ENCODE assay signal across 1 cellular context in the genomic region with DNA sequence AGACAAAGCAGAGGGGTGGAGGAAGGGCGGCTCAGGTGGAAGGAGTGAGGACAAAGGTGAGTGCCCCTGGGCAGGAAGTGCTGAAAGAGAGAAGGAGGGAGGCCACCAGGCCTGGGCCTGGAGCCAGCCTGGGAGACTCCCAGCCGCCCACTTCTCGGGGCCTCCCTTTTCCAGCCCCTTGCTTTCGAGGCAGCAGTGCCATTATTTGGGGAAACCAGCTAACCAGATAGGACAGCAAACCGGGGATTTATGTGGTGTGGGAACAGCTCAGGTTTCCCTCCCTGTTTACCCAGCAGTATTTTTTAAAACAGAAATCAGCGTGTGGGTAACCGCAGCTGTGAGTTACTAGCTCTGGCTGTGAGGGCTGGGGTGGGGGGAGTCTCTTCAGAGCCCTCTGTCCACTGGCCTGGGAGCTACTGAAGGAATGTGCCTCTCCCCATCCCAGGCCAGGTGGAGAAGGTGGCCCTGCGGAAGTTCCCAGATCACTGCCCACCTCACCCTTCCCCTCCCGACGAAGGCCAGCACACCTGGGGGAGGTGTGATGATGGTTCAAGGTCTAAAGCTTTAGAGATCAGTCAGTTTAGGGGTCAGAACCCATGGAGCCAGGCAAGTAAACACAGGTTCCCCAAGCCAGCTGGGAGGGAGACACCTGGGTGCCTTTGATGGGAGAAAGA.
A peak's percentile ranks its signal among the peaks of the same experiment; 100 is the strongest.
TF ChIP-seq lines count a peak whose summit lies in the region.

No MANE protein-coding gene starts in this region.

TF ChIP-seq in HepG2, 621 proteins besides CTCF, POLR2A, EP300 and RAD21 (continued from another document and continues in another):
- peak; percentile 26; the same call in 1 of the 2 replicates for TF ChIP-seq RFXAP (CRISPR knock-in tag; IDR thresholded peaks at IDR 0.05; ENCODE audit: borderline replicate concordance)
- TF ChIP-seq ELF1 (CRISPR knock-in tag; IDR thresholded peaks at IDR 0.05) = peak; percentile 6; the same call in 1 of the 2 replicates
- no peak for TF ChIP-seq RFX3 (CRISPR knock-in tag; IDR thresholded peaks at IDR 0.05)
- TF ChIP-seq SMC3 (IDR thresholded peaks at IDR 0.05; ENCODE audit: low read length) = no peak
- TF ChIP-seq SRSF1 (optimal IDR thresholded peaks at IDR 0.05; ENCODE audit: low read depth, low read length) = no peak
- TF ChIP-seq, protein P1, sequence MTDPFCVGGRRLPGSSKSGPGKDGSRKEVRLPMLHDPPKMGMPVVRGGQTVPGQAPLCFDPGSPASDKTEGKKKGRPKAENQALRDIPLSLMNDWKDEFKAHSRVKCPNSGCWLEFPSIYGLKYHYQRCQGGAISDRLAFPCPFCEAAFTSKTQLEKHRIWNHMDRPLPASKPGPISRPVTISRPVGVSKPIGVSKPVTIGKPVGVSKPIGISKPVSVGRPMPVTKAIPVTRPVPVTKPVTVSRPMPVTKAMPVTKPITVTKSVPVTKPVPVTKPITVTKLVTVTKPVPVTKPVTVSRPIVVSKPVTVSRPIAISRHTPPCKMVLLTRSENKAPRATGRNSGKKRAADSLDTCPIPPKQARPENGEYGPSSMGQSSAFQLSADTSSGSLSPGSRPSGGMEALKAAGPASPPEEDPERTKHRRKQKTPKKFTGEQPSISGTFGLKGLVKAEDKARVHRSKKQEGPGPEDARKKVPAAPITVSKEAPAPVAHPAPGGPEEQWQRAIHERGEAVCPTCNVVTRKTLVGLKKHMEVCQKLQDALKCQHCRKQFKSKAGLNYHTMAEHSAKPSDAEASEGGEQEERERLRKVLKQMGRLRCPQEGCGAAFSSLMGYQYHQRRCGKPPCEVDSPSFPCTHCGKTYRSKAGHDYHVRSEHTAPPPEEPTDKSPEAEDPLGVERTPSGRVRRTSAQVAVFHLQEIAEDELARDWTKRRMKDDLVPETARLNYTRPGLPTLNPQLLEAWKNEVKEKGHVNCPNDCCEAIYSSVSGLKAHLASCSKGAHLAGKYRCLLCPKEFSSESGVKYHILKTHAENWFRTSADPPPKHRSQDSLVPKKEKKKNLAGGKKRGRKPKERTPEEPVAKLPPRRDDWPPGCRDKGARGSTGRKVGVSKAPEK (CRISPR knock-in tag; IDR thresholded peaks at IDR 0.05; ENCODE audit: borderline replicate concordance) = no peak
- no peak for TF ChIP-seq ZNF562 (CRISPR knock-in tag; IDR thresholded peaks at IDR 0.05; ENCODE audit: borderline replicate concordance)
- TF ChIP-seq ASH2L (IDR thresholded peaks at IDR 0.05; ENCODE audit: insufficient read length, low read depth, low read length) = peak; percentile 47
- 0 out of 2 replicates have a peak, but pooled peaks have one; percentile 45 for TF ChIP-seq ZNF292 (CRISPR knock-in tag; IDR thresholded peaks at IDR 0.05; ENCODE audit: borderline replicate concordance, low read depth)
- no peak for TF ChIP-seq MBNL3 (CRISPR knock-in tag; conservative IDR thresholded peaks at IDR 0.05)
- TF ChIP-seq ZNF253 (CRISPR knock-in tag; IDR thresholded peaks at IDR 0.05; ENCODE audit: borderline replicate concordance) = no peak
- no peak for TF ChIP-seq CBX2 (IDR thresholded peaks at IDR 0.05; ENCODE audit: low read depth, low read length)
- no peak for TF ChIP-seq CBX2 (CRISPR knock-in tag; IDR thresholded peaks at IDR 0.05; ENCODE audit: low read depth)
- no peak for TF ChIP-seq TRIM24 (CRISPR knock-in tag; IDR thresholded peaks at IDR 0.05)
- 0 out of 2 replicates have a peak, but pooled peaks have one; percentile 14 for TF ChIP-seq KDM6A (CRISPR knock-in tag; IDR thresholded peaks at IDR 0.05; ENCODE audit: low read depth)
- TF ChIP-seq ZNF143 (CRISPR knock-in tag; IDR thresholded peaks at IDR 0.05) = 0 out of 2 replicates have a peak, but pooled peaks have one; percentile 43
- TF ChIP-seq ZNF777 (CRISPR knock-in tag; IDR thresholded peaks at IDR 0.05) = no peak
- TF ChIP-seq HNRNPLL (IDR thresholded peaks at IDR 0.05; ENCODE audit: low read depth, low read length, poor library complexity, severe bottlenecking) = no peak
- TF ChIP-seq FOXJ3 (CRISPR knock-in tag; IDR thresholded peaks at IDR 0.05; ENCODE audit: borderline replicate concordance) = no peak
- TF ChIP-seq, protein P2, sequence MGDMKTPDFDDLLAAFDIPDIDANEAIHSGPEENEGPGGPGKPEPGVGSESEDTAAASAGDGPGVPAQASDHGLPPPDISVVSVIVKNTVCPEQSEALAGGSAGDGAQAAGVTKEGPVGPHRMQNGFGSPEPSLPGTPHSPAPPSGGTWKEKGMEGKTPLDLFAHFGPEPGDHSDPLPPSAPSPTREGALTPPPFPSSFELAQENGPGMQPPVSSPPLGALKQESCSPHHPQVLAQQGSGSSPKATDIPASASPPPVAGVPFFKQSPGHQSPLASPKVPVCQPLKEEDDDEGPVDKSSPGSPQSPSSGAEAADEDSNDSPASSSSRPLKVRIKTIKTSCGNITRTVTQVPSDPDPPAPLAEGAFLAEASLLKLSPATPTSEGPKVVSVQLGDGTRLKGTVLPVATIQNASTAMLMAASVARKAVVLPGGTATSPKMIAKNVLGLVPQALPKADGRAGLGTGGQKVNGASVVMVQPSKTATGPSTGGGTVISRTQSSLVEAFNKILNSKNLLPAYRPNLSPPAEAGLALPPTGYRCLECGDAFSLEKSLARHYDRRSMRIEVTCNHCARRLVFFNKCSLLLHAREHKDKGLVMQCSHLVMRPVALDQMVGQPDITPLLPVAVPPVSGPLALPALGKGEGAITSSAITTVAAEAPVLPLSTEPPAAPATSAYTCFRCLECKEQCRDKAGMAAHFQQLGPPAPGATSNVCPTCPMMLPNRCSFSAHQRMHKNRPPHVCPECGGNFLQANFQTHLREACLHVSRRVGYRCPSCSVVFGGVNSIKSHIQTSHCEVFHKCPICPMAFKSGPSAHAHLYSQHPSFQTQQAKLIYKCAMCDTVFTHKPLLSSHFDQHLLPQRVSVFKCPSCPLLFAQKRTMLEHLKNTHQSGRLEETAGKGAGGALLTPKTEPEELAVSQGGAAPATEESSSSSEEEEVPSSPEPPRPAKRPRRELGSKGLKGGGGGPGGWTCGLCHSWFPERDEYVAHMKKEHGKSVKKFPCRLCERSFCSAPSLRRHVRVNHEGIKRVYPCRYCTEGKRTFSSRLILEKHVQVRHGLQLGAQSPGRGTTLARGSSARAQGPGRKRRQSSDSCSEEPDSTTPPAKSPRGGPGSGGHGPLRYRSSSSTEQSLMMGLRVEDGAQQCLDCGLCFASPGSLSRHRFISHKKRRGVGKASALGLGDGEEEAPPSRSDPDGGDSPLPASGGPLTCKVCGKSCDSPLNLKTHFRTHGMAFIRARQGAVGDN (CRISPR knock-in tag; IDR thresholded peaks at IDR 0.05) = peak; percentile 93
- TF ChIP-seq PLRG1 (conservative IDR thresholded peaks at IDR 0.05) = no peak
- TF ChIP-seq MIXL1 (CRISPR knock-in tag; IDR thresholded peaks at IDR 0.05) = 0 out of 2 replicates have a peak, but pooled peaks have one; percentile 28
- TF ChIP-seq ZC3H13 (CRISPR knock-in tag; IDR thresholded peaks at IDR 0.05) = no peak
- TF ChIP-seq TMF1 (CRISPR knock-in tag; IDR thresholded peaks at IDR 0.05; ENCODE audit: low read depth) = no peak
- TF ChIP-seq ZSCAN29 (CRISPR knock-in tag; conservative IDR thresholded peaks at IDR 0.05) = 0 out of 2 replicates have a peak, but pooled peaks have one; percentile 61
- no peak for TF ChIP-seq MEF2D (CRISPR knock-in tag; IDR thresholded peaks at IDR 0.05)
- TF ChIP-seq KAT8 (CRISPR knock-in tag; IDR thresholded peaks at IDR 0.05) = peak; percentile 52
- TF ChIP-seq, protein P3, sequence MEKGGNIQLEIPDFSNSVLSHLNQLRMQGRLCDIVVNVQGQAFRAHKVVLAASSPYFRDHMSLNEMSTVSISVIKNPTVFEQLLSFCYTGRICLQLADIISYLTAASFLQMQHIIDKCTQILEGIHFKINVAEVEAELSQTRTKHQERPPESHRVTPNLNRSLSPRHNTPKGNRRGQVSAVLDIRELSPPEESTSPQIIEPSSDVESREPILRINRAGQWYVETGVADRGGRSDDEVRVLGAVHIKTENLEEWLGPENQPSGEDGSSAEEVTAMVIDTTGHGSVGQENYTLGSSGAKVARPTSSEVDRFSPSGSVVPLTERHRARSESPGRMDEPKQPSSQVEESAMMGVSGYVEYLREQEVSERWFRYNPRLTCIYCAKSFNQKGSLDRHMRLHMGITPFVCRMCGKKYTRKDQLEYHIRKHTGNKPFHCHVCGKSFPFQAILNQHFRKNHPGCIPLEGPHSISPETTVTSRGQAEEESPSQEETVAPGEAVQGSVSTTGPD (CRISPR knock-in tag; IDR thresholded peaks at IDR 0.05) = no peak
- TF ChIP-seq NR2F1 (CRISPR knock-in tag; IDR thresholded peaks at IDR 0.05) = no peak
- no peak for TF ChIP-seq CENPX (CRISPR knock-in tag; IDR thresholded peaks at IDR 0.05)
- 0 out of 2 replicates have a peak, but pooled peaks have one; percentile 11 for TF ChIP-seq GATAD2A (CRISPR knock-in tag; IDR thresholded peaks at IDR 0.05)
- TF ChIP-seq, protein P4, sequence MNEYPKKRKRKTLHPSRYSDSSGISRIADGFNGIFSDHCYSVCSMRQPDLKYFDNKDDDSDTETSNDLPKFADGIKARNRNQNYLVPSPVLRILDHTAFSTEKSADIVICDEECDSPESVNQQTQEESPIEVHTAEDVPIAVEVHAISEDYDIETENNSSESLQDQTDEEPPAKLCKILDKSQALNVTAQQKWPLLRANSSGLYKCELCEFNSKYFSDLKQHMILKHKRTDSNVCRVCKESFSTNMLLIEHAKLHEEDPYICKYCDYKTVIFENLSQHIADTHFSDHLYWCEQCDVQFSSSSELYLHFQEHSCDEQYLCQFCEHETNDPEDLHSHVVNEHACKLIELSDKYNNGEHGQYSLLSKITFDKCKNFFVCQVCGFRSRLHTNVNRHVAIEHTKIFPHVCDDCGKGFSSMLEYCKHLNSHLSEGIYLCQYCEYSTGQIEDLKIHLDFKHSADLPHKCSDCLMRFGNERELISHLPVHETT (CRISPR knock-in tag; conservative IDR thresholded peaks at IDR 0.05) = 0 out of 2 replicates have a peak, but pooled peaks have one; percentile 11
- TF ChIP-seq, protein P5, sequence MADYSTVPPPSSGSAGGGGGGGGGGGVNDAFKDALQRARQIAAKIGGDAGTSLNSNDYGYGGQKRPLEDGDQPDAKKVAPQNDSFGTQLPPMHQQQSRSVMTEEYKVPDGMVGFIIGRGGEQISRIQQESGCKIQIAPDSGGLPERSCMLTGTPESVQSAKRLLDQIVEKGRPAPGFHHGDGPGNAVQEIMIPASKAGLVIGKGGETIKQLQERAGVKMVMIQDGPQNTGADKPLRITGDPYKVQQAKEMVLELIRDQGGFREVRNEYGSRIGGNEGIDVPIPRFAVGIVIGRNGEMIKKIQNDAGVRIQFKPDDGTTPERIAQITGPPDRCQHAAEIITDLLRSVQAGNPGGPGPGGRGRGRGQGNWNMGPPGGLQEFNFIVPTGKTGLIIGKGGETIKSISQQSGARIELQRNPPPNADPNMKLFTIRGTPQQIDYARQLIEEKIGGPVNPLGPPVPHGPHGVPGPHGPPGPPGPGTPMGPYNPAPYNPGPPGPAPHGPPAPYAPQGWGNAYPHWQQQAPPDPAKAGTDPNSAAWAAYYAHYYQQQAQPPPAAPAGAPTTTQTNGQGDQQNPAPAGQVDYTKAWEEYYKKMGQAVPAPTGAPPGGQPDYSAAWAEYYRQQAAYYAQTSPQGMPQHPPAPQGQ (CRISPR knock-in tag; IDR thresholded peaks at IDR 0.05; ENCODE audit: borderline replicate concordance) = no peak
- no peak for TF ChIP-seq PHF5A (CRISPR knock-in tag; IDR thresholded peaks at IDR 0.05; ENCODE audit: low read depth, unreplicated experiment)
- TF ChIP-seq SUZ12 (IDR thresholded peaks at IDR 0.05; ENCODE audit: low read depth, low read length) = no peak
- no peak for TF ChIP-seq ZNF274 (CRISPR knock-in tag; IDR thresholded peaks at IDR 0.05)
- no peak for TF ChIP-seq SOX13 (IDR thresholded peaks at IDR 0.05)
- TF ChIP-seq SOX13 (CRISPR knock-in tag; conservative IDR thresholded peaks at IDR 0.05 in 1 of 2, IDR thresholded peaks at IDR 0.05 in 1 of 2) = peak in 1 of 2 experiments; percentile 54; a peak in 2 of 4 replicates
- TF ChIP-seq ZBTB1 (CRISPR knock-in tag; IDR thresholded peaks at IDR 0.05; ENCODE audit: borderline replicate concordance) = no peak
- TF ChIP-seq, protein P6, sequence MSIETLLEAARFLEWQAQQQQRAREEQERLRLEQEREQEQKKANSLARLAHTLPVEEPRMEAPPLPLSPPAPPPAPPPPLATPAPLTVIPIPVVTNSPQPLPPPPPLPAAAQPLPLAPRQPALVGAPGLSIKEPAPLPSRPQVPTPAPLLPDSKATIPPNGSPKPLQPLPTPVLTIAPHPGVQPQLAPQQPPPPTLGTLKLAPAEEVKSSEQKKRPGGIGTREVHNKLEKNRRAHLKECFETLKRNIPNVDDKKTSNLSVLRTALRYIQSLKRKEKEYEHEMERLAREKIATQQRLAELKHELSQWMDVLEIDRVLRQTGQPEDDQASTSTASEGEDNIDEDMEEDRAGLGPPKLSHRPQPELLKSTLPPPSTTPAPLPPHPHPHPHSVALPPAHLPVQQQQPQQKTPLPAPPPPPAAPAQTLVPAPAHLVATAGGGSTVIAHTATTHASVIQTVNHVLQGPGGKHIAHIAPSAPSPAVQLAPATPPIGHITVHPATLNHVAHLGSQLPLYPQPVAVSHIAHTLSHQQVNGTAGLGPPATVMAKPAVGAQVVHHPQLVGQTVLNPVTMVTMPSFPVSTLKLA (IDR thresholded peaks at IDR 0.05) = no peak
- TF ChIP-seq HOXA9 (CRISPR knock-in tag; IDR thresholded peaks at IDR 0.05; ENCODE audit: borderline replicate concordance) = no peak
- TF ChIP-seq ZNF12 (CRISPR knock-in tag; IDR thresholded peaks at IDR 0.05) = no peak
- TF ChIP-seq, protein P7, sequence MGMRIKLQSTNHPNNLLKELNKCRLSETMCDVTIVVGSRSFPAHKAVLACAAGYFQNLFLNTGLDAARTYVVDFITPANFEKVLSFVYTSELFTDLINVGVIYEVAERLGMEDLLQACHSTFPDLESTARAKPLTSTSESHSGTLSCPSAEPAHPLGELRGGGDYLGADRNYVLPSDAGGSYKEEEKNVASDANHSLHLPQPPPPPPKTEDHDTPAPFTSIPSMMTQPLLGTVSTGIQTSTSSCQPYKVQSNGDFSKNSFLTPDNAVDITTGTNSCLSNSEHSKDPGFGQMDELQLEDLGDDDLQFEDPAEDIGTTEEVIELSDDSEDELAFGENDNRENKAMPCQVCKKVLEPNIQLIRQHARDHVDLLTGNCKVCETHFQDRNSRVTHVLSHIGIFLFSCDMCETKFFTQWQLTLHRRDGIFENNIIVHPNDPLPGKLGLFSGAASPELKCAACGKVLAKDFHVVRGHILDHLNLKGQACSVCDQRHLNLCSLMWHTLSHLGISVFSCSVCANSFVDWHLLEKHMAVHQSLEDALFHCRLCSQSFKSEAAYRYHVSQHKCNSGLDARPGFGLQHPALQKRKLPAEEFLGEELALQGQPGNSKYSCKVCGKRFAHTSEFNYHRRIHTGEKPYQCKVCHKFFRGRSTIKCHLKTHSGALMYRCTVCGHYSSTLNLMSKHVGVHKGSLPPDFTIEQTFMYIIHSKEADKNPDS (CRISPR knock-in tag; IDR thresholded peaks at IDR 0.05) = no peak
- TF ChIP-seq TCF7 (IDR thresholded peaks at IDR 0.05; ENCODE audit: low read depth) = peak; percentile 57
- no peak; the same call in 1 of the 2 replicates for TF ChIP-seq HMG20A (CRISPR knock-in tag; IDR thresholded peaks at IDR 0.05; ENCODE audit: borderline replicate concordance)
- TF ChIP-seq ZEB1 (IDR thresholded peaks at IDR 0.05; ENCODE audit: insufficient replicate concordance, low read depth) = peak; percentile 96
- no peak for TF ChIP-seq TCF7L2 (IDR thresholded peaks at IDR 0.05; ENCODE audit: low read depth, low read length)
- TF ChIP-seq ZNF230 (CRISPR knock-in tag; IDR thresholded peaks at IDR 0.05) = 0 out of 2 replicates have a peak, but pooled peaks have one; percentile 36
- TF ChIP-seq JUND (CRISPR knock-in tag; IDR thresholded peaks at IDR 0.05) = no peak
- TF ChIP-seq ZNF678 (CRISPR knock-in tag; IDR thresholded peaks at IDR 0.05) = no peak
- TF ChIP-seq ZBTB7B (CRISPR knock-in tag; IDR thresholded peaks at IDR 0.05) = peak; percentile 27; the same call in 1 of the 2 replicates
- peak; percentile 69 for TF ChIP-seq SALL1 (CRISPR knock-in tag; IDR thresholded peaks at IDR 0.05)
- TF ChIP-seq ZNF224 (CRISPR knock-in tag; IDR thresholded peaks at IDR 0.05) = no peak
- peak; percentile 40; the same call in 1 of the 2 replicates for TF ChIP-seq RXRB (CRISPR knock-in tag; IDR thresholded peaks at IDR 0.05; ENCODE audit: borderline replicate concordance)
